ENCODE assay signal across 8 cellular contexts in the genomic region with DNA sequence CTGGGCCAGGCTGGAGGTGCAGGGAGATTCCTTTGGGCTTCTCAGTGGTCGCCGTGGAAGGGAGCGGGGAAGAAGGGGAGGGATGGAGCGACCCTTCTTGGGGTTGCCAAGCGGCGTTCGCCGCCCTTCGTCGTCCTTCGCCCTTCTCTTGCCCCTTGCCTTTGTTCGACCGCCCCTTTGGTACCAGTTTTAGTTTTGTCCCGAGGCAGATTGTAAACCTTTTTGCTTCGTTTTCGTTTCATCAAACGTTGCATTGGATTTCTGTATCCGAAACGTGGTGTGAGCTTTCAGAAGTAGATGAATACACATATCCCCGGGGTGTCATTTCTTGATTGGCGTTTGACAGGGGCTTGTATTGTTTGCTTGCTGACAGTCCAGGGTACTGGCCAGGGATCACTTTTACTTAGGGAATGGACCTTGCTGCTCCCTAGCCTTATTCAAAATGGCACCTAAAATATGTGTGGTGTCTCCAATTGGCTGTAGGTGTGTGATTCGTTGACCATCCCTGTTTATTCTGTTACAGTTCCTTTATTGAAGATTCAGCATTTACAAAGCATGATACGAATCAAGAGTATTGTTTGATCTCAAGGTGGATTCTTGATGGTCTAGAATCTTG. TPM values are rescaled to one million over a fixed set of nuclear protein-coding genes. Genes with fewer than 3 reads are reported as not detected.
DNase-seq lines count a peak whose midpoint lies in the region; ATAC-seq and TF ChIP-seq lines count a peak whose summit lies in the region.

No MANE protein-coding gene starts in this region.

- H3K9me3 ChIP-seq in Peyer's patch: no peaks in the 10 kb centered on the region
- no peaks in the 10 kb centered on the region for H3K9me3 ChIP-seq in effector memory CD4-positive, alpha-beta T cell (ENCODE audit: control insufficient read depth, low read length)

- peaks cover 0 to 23% (median 2%) of the 10 kb centered on the region in 4 donors for H3K4me1 ChIP-seq in Peyer's patch
- H3K4me1 ChIP-seq in effector memory CD4-positive, alpha-beta T cell (ENCODE audit: control insufficient read depth, insufficient read depth, low read length, poor library complexity, severe bottlenecking): no peaks in the 10 kb centered on the region

- peaks cover 0 to 11% (median 0%) of the 10 kb centered on the region in 3 donors for H3K36me3 ChIP-seq in Peyer's patch
- no peaks in the 10 kb centered on the region for H3K36me3 ChIP-seq in effector memory CD4-positive, alpha-beta T cell (ENCODE audit: control insufficient read depth, insufficient read depth, low read length)

- no peaks in the 10 kb centered on the region for H3K27me3 ChIP-seq in Peyer's patch
- H3K27me3 ChIP-seq in effector memory CD4-positive, alpha-beta T cell (replicated peaks; ENCODE audit: control insufficient read depth, insufficient read depth, low read length, poor library complexity, severe bottlenecking): no peaks in the 10 kb centered on the region

- peak overlapping the region; percentile 85 to 92 (median 90) for H3K27ac ChIP-seq in Peyer's patch
- H3K27ac ChIP-seq in effector memory CD4-positive, alpha-beta T cell (ENCODE audit: insufficient read depth, low read length, poor library complexity, severe bottlenecking): peak overlapping the region; percentile 77

- no peak for TF ChIP-seq CTCF in Peyer's patch (IDR thresholded peaks at IDR 0.05)

- no peak for TF ChIP-seq POLR2A in Peyer's patch (IDR thresholded peaks at IDR 0.05)

- ATAC-seq in GM19395 (IDR thresholded peaks at IDR 0.05; ENCODE audit: unreplicated experiment) (peak; percentile 1), HG03280 (IDR thresholded peaks at IDR 0.05; ENCODE audit: unreplicated experiment) (no peak)

- DNase-seq in Ammon's horn (ENCODE audit: low spot score): peak; percentile 9
- DNase-seq in Peyer's patch: no peak
- DNase-seq in effector memory CD4-positive, alpha-beta T cell: no peak
- peak; percentile 33 for DNase-seq in myocyte (ENCODE audit: low read depth)
- DNase-seq in H4 (ENCODE audit: low spot score): no peak
- DNase-seq in NCI-H526 treated with DMSO at 0.1 percent for 48 hours (lab: John Stamatoyannopoulos, UW): no peak

- peak overlapping the region; percentile 86 to 98 (median 92) for H3K4me3 ChIP-seq in Peyer's patch
- H3K4me3 ChIP-seq in effector memory CD4-positive, alpha-beta T cell (ENCODE audit: insufficient read depth, low read depth, low read length, poor library complexity, severe bottlenecking): peak overlapping the region; percentile 69

RNA-seq across cellular contexts. Expression of a gene that starts 0.8 kb away (rescaled TPM):
- total RNA-seq in Peyer's patch (10 to 100 TPM; 17.1 to 66.0 (median 20.3) TPM), myocyte (22.8 and 23.8 TPM in 2 replicates)
- polyA plus RNA-seq in myocyte (2012): 44.0 TPM
- total RNA-seq in H4 (2014; rRNA removed; shearing (Covaris generic)): 21.5 and 23.5 TPM in 2 replicates

Comparison
In these comparisons a context has a peak if more than half of its experiments do, and no peak if none do; other contexts are left out.
1. DNase-seq: peak in Ammon's horn (single experiment) and myocyte (single experiment); none in Peyer's patch (0 of 3), effector memory CD4-positive, alpha-beta T cell (0 of 3), H4 (single experiment) and NCI-H526 treated with DMSO at 0.1 percent for 48 hours (single experiment).